1 cellular context compared by ENCODE assay signal in genomic region chr3:177826253-177826652, GRCh38.
TF ChIP-seq lines count a peak whose summit lies in the region.

No MANE protein-coding gene starts in this region.

TF ChIP-seq in GM23338, 12 proteins besides CTCF, POLR2A, EP300 and RAD21:
- TF ChIP-seq REST (IDR thresholded peaks at IDR 0.05; ENCODE audit: unreplicated experiment) (no peak), ZNF462 (CRISPR knock-in tag; IDR thresholded peaks at IDR 0.05) (no peak)
